ENCODE assay signal across 12 cellular contexts in the genomic region with DNA sequence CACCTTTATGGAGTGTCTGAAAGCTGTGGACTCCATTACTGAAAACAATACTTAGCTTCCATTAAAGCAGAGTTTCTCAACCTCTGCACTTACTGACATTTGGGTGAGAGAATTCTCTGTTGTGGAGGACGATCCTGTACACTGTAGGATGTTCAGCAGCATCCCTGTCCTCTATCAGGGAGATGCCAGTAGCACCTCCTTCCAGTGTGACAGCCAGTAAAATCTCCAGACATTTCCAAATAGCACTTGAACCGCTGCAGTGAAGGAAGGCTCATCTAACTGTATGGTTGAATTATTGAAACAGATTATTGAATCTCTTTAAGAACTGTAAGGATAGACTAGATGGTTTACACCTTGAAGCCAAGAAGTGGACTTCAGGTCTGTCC. TPM values are rescaled to one million over a fixed set of nuclear protein-coding genes. Genes with fewer than 3 reads are reported as not detected.
DNase-seq lines count a peak whose midpoint lies in the region; ATAC-seq and TF ChIP-seq lines count a peak whose summit lies in the region.
"Had no signal": no experiment of that assay in that cellular context is flagged by ENCODE, and none has a peak within 500 bp of the region (broad histone marks: within the 10 kb centered on the region; RNA-seq: fewer than 3 reads in every experiment).

No MANE protein-coding gene starts in this region.

- H3K27me3 ChIP-seq in brain microvascular endothelial cell (replicated peaks): no peaks in the 10 kb centered on the region

- H3K27ac Mint-ChIP-seq in activated naive CD4-positive, alpha-beta T cell treated with anti-CD3 and anti-CD28 coated beads, Interleukin-2, amount 50 U/mL, for 24 hours: peak overlapping the region; percentile 93
- H3K27ac Mint-ChIP-seq in activated CD8-positive, alpha-beta T cell treated with anti-CD3 and anti-CD28 coated beads, Interleukin-2, amount 10 ng/mL, durations not matched to agents 7 days and 5 days: peak overlapping the region; percentile 81
- H3K27ac Mint-ChIP-seq in stimulated activated naive B cell treated with anti-CD40 and anti-IgM and Interleukin-4, amounts not matched to agents 10 μg/mL and 1 μg/mL and 100 μg/mL, for 72 hours: peak overlapping the region; percentile 97

- H3K4me3 Mint-ChIP-seq in activated naive CD4-positive, alpha-beta T cell treated with anti-CD3 and anti-CD28 coated beads, Interleukin-2, amount 50 U/mL, for 24 hours: peak overlapping the region; percentile 93
- H3K4me3 Mint-ChIP-seq in activated CD8-positive, alpha-beta T cell treated with anti-CD3 and anti-CD28 coated beads, Interleukin-2, amount 10 ng/mL, durations not matched to agents 7 days and 5 days: no peak overlapping the region
- peak overlapping the region; percentile 96 to 97 for H3K4me3 Mint-ChIP-seq in stimulated activated naive B cell treated with anti-CD40 and anti-IgM and Interleukin-4, amounts not matched to agents 10 μg/mL and 1 μg/mL and 100 μg/mL, for 72 hours

- H3K9me3 Mint-ChIP-seq in activated naive CD4-positive, alpha-beta T cell treated with anti-CD3 and anti-CD28 coated beads, Interleukin-2, amount 50 U/mL, for 24 hours: peaks cover 5% of the 10 kb centered on the region
- H3K9me3 Mint-ChIP-seq in activated CD8-positive, alpha-beta T cell treated with anti-CD3 and anti-CD28 coated beads, Interleukin-2, amount 10 ng/mL, durations not matched to agents 7 days and 5 days (ENCODE audit: insufficient read depth): no peaks in the 10 kb centered on the region
- peaks cover 5% of the 10 kb centered on the region in 2 donors for H3K9me3 Mint-ChIP-seq in stimulated activated naive B cell treated with anti-CD40 and anti-IgM and Interleukin-4, amounts not matched to agents 10 μg/mL and 1 μg/mL and 100 μg/mL, for 72 hours

- in situ Hi-C loops in brain microvascular endothelial cell (cut with HindIII; ENCODE audit: low pct_ligation_motif_present, low sequenced_read_pairs): no loop called here

- H3K4me1 Mint-ChIP-seq in activated naive CD4-positive, alpha-beta T cell treated with anti-CD3 and anti-CD28 coated beads, Interleukin-2, amount 50 U/mL, for 24 hours: peaks cover 74% of the 10 kb centered on the region
- H3K4me1 Mint-ChIP-seq in activated CD8-positive, alpha-beta T cell treated with anti-CD3 and anti-CD28 coated beads, Interleukin-2, amount 10 ng/mL, durations not matched to agents 7 days and 5 days (ENCODE audit: low read depth): peaks cover 59% of the 10 kb centered on the region
- peaks cover 32 to 66% of the 10 kb centered on the region in 2 donors for H3K4me1 Mint-ChIP-seq in stimulated activated naive B cell treated with anti-CD40 and anti-IgM and Interleukin-4, amounts not matched to agents 10 μg/mL and 1 μg/mL and 100 μg/mL, for 72 hours

- no peaks in the 10 kb centered on the region for H3K36me3 ChIP-seq in brain microvascular endothelial cell (replicated peaks)

- CTCF ChIA-PET in activated CD8-positive, alpha-beta T cell treated with anti-CD3 and anti-CD28 coated beads, Interleukin-2, amount 10 ng/mL, durations not matched to agents 7 days and 5 days (lab: Charles Lee): interaction anchor here (1.0 to 9.5 kb wide), 6 partner anchors 9 to 45 kb away, joined by 5 to 148 read pairs (median 10); no protein-coding TSS in a partner anchor

- H3K4me3 ChIP-seq in brain microvascular endothelial cell (ENCODE audit: low read depth, low read length): no peak overlapping the region

- no peaks in the 10 kb centered on the region for H3K27me3 Mint-ChIP-seq in activated naive CD4-positive, alpha-beta T cell treated with anti-CD3 and anti-CD28 coated beads, Interleukin-2, amount 50 U/mL, for 24 hours
- no peaks in the 10 kb centered on the region for H3K27me3 Mint-ChIP-seq in activated CD8-positive, alpha-beta T cell treated with anti-CD3 and anti-CD28 coated beads, Interleukin-2, amount 10 ng/mL, durations not matched to agents 7 days and 5 days (ENCODE audit: low read depth)
- no peaks in the 10 kb centered on the region for H3K27me3 Mint-ChIP-seq in stimulated activated naive B cell treated with anti-CD40 and anti-IgM and Interleukin-4, amounts not matched to agents 10 μg/mL and 1 μg/mL and 100 μg/mL, for 72 hours

- peak; percentile 2 for ATAC-seq in HG03060 (IDR thresholded peaks at IDR 0.05; ENCODE audit: low read depth, unreplicated experiment)
- no peak for ATAC-seq in activated CD8-positive, alpha-beta T cell treated with anti-CD3 and anti-CD28 coated beads, Interleukin-2, amount 10 ng/mL, durations not matched to agents 7 days and 5 days
- no peak for ATAC-seq in stimulated activated naive B cell treated with anti-CD40 and anti-IgM and Interleukin-4, amounts not matched to agents 10 μg/mL and 1 μg/mL and 100 μg/mL, for 72 hours (replicated peaks)
- ATAC-seq: Panc1 had no signal

- peaks cover 10% of the 10 kb centered on the region for H3K36me3 Mint-ChIP-seq in activated naive CD4-positive, alpha-beta T cell treated with anti-CD3 and anti-CD28 coated beads, Interleukin-2, amount 50 U/mL, for 24 hours
- H3K36me3 Mint-ChIP-seq in activated CD8-positive, alpha-beta T cell treated with anti-CD3 and anti-CD28 coated beads, Interleukin-2, amount 10 ng/mL, durations not matched to agents 7 days and 5 days (ENCODE audit: low read depth): peaks cover 20% of the 10 kb centered on the region
- peaks cover 24 to 34% of the 10 kb centered on the region in 2 donors for H3K36me3 Mint-ChIP-seq in stimulated activated naive B cell treated with anti-CD40 and anti-IgM and Interleukin-4, amounts not matched to agents 10 μg/mL and 1 μg/mL and 100 μg/mL, for 72 hours

- no peak overlapping the region for H3K27ac ChIP-seq in brain microvascular endothelial cell

- no peak for TF ChIP-seq CTCF in brain microvascular endothelial cell (IDR thresholded peaks at IDR 0.05; ENCODE audit: low read depth, low read length, missing control alignments)

- DNase-seq in activated naive CD4-positive, alpha-beta T cell treated with Interleukin-2 at 50 U/mL for 16 hours: no peak
- DNase-seq in activated CD8-positive, alpha-beta T cell treated with anti-CD3 and anti-CD28 coated beads, Interleukin-2, amount 10 ng/mL, durations not matched to agents 7 days and 5 days: no peak
- no peak for DNase-seq in stimulated activated naive B cell treated with anti-CD40 and anti-IgM and Interleukin-4, amounts not matched to agents 10 μg/mL and 1 μg/mL and 100 μg/mL, for 72 hours
- DNase-seq in brain microvascular endothelial cell: no peak
- no peak for DNase-seq in HT-29 (ENCODE audit: low spot score)
- DNase-seq in NCI-H2227 (lab: John Stamatoyannopoulos, UW; ENCODE audit: unreplicated experiment): no peak
- DNase-seq: DMS79 treated with DMSO at 0.1 percent for 48 hours, kidney glomerular epithelial cell, NCI-H345 had no signal

- POLR2A ChIA-PET in activated CD8-positive, alpha-beta T cell treated with anti-CD3 and anti-CD28 coated beads, Interleukin-2, amount 10 ng/mL, durations not matched to agents 7 days and 5 days (lab: Charles Lee): interaction anchor here (0.8 to 5.1 kb wide), 8 partner anchors 10 to 46 kb away, joined by 3 to 70 read pairs (median 6); no protein-coding TSS in a partner anchor

RNA-seq across cellular contexts. Expression of a gene that starts 3.1 kb away (rescaled TPM):
- 10 to 100 TPM; 49.3 to 50.4 TPM for total RNA-seq in activated CD8-positive, alpha-beta T cell treated with anti-CD3 and anti-CD28 coated beads, Interleukin-2, amount 10 ng/mL, durations not matched to agents 7 days and 5 days
- total RNA-seq in HT-29 (2014; rRNA removed; shearing (Covaris generic)): 4.9 and 8.5 TPM in 2 replicates
